Comparison of ENCODE assay signal across 12 cellular contexts in genomic region chr14:75182820-75183219, GRCh38. TPM values are rescaled to one million over a fixed set of nuclear protein-coding genes. Genes with fewer than 3 reads are reported as not detected.
A peak's percentile ranks its signal among the peaks of the same experiment; 100 is the strongest.
DNase-seq lines count a peak whose midpoint lies in the region; ATAC-seq and TF ChIP-seq lines count a peak whose summit lies in the region.
"Had no signal": no experiment of that assay in that cellular context is flagged by ENCODE, and none has a peak within 500 bp of the region (broad histone marks: within the 10 kb centered on the region; RNA-seq: fewer than 3 reads in every experiment).

No MANE protein-coding gene starts in this region.

- no peak for TF ChIP-seq POLR2A in sigmoid colon (IDR thresholded peaks at IDR 0.05)

- no peak overlapping the region for H3K4me3 ChIP-seq in sigmoid colon
- H3K4me3 ChIP-seq: skin epidermis had no signal

- intact Hi-C loops in Right ventricle myocardium superior (cut with DNase I) = no loop called here
- intact Hi-C loops in sigmoid colon (cut with DNase I) = no loop called here

- TF ChIP-seq CTCF in sigmoid colon (IDR thresholded peaks at IDR 0.05) = no peak

- peaks cover 0 to 6% (median 2%) of the 10 kb centered on the region in 4 donors for H3K4me1 ChIP-seq in sigmoid colon

- peak; percentile 39 for ATAC-seq in Right ventricle myocardium superior (ENCODE audit: poor library complexity)
- no peak for ATAC-seq in GM18511 (IDR thresholded peaks at IDR 0.05; ENCODE audit: unreplicated experiment)

- TF ChIP-seq EP300 in sigmoid colon (IDR thresholded peaks at IDR 0.05) = no peak

- WGBS in sigmoid colon, 2 donors = 82 to 83% methylated on average over 1 of the region's 1 CpG

- H3K27me3 ChIP-seq in sigmoid colon = no peaks in the 10 kb centered on the region

- H3K27ac ChIP-seq in sigmoid colon = peak overlapping the region in 3 of 4 donors; percentile 18 to 64 (median 49)

- peak; percentile 33 for DNase-seq in ELR (ENCODE audit: low read depth)
- peak; percentile 40 for DNase-seq in SKM-1 treated with dmso at 0.1 percent for 144 hours (lab: John Stamatoyannopoulos, UW; ENCODE audit: unreplicated experiment)
- DNase-seq in Right ventricle myocardium superior = no peak
- no peak for DNase-seq in sigmoid colon
- DNase-seq in activated gamma-delta T cell treated with Interleukin-2 at 50 U/mL for 16 hours = no peak
- DNase-seq in ureter (ENCODE audit: low spot score) = no peak
- no peak for DNase-seq in NCI-H446 (lab: John Stamatoyannopoulos, UW)
- DNase-seq: DMS53, immature natural killer cell, NCI-H1092 had no signal

- no peaks in the 10 kb centered on the region for H3K36me3 ChIP-seq in sigmoid colon

- H3K9me3 ChIP-seq in sigmoid colon = no peaks in the 10 kb centered on the region

RNA-seq across cellular contexts. Expression of gene TMED10, which starts 6.4 kb away (rescaled TPM):
- total RNA-seq in Right ventricle myocardium superior = 235 TPM
- 100 to 1,000 TPM; 107 to 175 (median 165) TPM for total RNA-seq in sigmoid colon
- 100 to 1,000 TPM in 1 of 3 donors, 10 to 100 TPM in 2; 38.4 to 236 (median 51.1) TPM for polyA plus RNA-seq in sigmoid colon
- total RNA-seq in ureter = 394 TPM

RNA-seq across cellular contexts. Expression of gene NEK9, which starts 56.0 kb away (rescaled TPM):
- total RNA-seq in Right ventricle myocardium superior = 109 TPM
- total RNA-seq in sigmoid colon = 10 to 100 TPM; 54.4 to 66.7 (median 59.9) TPM
- polyA plus RNA-seq in sigmoid colon = 10 to 100 TPM in 2 of 3 donors, 1 to 10 TPM in 1; 9.0 to 38.8 (median 11.4) TPM
- 89.2 TPM for total RNA-seq in ureter

Comparison
In these comparisons a context has a peak if more than half of its experiments do, and no peak if none do; other contexts are left out.
1. DNase-seq: peak in ELR (single experiment) and SKM-1 treated with dmso at 0.1 percent for 144 hours (single experiment); none in Right ventricle myocardium superior (single experiment), sigmoid colon (single experiment), activated gamma-delta T cell treated with Interleukin-2 at 50 U/mL for 16 hours (single experiment), ureter (single experiment) and NCI-H446 (0 of 2).